25 cellular contexts compared by ENCODE assay signal in the genomic region with DNA sequence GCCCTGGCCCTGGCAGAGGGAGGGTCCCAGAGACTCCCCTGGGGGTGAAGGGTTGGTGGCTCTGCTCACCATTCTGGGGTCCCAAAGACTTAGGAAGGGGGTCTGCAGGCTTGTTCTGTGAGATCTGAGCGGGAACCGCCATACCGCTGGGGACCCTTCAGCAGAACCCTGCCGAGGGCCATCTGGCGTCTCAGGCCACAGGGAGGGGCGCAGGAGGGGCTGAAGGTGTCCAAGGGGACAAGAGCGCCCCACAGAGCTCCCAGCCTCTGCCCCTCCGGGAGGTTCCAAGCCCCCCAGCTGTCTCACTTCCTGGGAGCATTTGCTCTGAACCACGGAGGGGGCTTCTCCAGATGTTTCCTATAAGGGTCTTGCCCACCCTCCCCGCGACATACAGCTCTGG. TPM values are rescaled to one million over a fixed set of nuclear protein-coding genes. Genes with fewer than 3 reads are reported as not detected.
"Had no signal": no experiment of that assay in that cellular context is flagged by ENCODE, and none has a peak within 500 bp of the region (broad histone marks: within the 10 kb centered on the region; RNA-seq: fewer than 3 reads in every experiment).

No MANE protein-coding gene starts in this region.

- H3K9me3 ChIP-seq: adrenal gland, SJCRH30, SK-N-SH had no signal

- H3K9ac ChIP-seq: KMS-11, SK-N-SH had no signal

- FAIRE-seq: RCC 7860 had no signal

- DNase-seq: activated CD4-positive, alpha-beta T cell treated with anti-CD3 and anti-CD28 coated beads for 4 hours; activated CD8-positive, alpha-beta memory T cell treated with anti-CD3 and anti-CD28 coated beads, Interleukin-2, amount 50 U/mL, for 48 hours; activated CD8-positive, alpha-beta T cell treated with anti-CD3 and anti-CD28 coated beads, Interleukin-2, amount 10 ng/mL, durations not matched to agents 7 days and 5 days; activated naive CD4-positive, alpha-beta T cell treated with anti-CD3 and anti-CD28 coated beads, Interleukin-2, amount 50 U/mL, for 16 hours; activated naive CD8-positive, alpha-beta T cell treated with anti-CD3 and anti-CD28 coated beads, Interleukin-2, amount 10 ng/mL, durations not matched to agents 7 days and 5 days; activated T-cell treated with anti-CD3 and anti-CD28 coated beads, Interleukin-2, amount 50 U/mL, for 1 hour; adrenal gland; anterior cingulate cortex; cerebellar nuclear complex; NCI-H1105; NCI-H1436; NCI-H1694 treated with DMSO at 0.1 percent for 48 hours; NCI-H2029 treated with DMSO at 0.1 percent for 48 hours; NCI-H510A treated with DMSO at 0.1 percent for 48 hours; NK-92 treated with Interleukin-12 subunit alpha and Interleukin-12 subunit beta, amount 100 ng/mL, for 24 hours; PC-3; SK-N-SH; T-helper 1 cell; WERI-Rb-1 had no signal

- H3K36me3 ChIP-seq: adrenal gland, SJCRH30, WERI-Rb-1 had no signal

- H3K4me3 ChIP-seq: adrenal gland, SJCRH30 had no signal

- ATAC-seq: activated CD8-positive, alpha-beta T cell treated with anti-CD3 and anti-CD28 coated beads, Interleukin-2, amount 10 ng/mL, durations not matched to agents 7 days and 5 days; PC-3 had no signal

- H3K27ac ChIP-seq: KMS-11, SJCRH30, WERI-Rb-1 had no signal

RNA-seq across cellular contexts. Expression of gene FIBCD1, which starts 4.8 kb away (rescaled TPM):
- total RNA-seq: activated CD8-positive, alpha-beta T cell treated with anti-CD3 and anti-CD28 coated beads, Interleukin-2, amount 10 ng/mL, durations not matched to agents 7 days and 5 days; activated naive CD8-positive, alpha-beta T cell treated with anti-CD3 and anti-CD28 coated beads, Interleukin-2, amount 10 ng/mL, durations not matched to agents 7 days and 5 days; T-helper 2 cell treated with Interferon-gamma antibody and Interleukin-4, amounts not matched to agents 100 ng/mL and 5 ng/mL, for 36 hours had no signal

RNA-seq across cellular contexts. Expression of gene QRFP, which starts 37.6 kb away (rescaled TPM):
- total RNA-seq: activated CD8-positive, alpha-beta T cell treated with anti-CD3 and anti-CD28 coated beads, Interleukin-2, amount 10 ng/mL, durations not matched to agents 7 days and 5 days; activated naive CD8-positive, alpha-beta T cell treated with anti-CD3 and anti-CD28 coated beads, Interleukin-2, amount 10 ng/mL, durations not matched to agents 7 days and 5 days; adrenal gland; cardiac septum; MCF 10A; PC-3; SJCRH30; T-helper 2 cell treated with Interferon-gamma antibody and Interleukin-4, amounts not matched to agents 100 ng/mL and 5 ng/mL, for 36 hours had no signal
- polyA plus RNA-seq: adrenal gland, SK-N-SH had no signal
